ENCODE assay signal across 13 cellular contexts in the genomic region with DNA sequence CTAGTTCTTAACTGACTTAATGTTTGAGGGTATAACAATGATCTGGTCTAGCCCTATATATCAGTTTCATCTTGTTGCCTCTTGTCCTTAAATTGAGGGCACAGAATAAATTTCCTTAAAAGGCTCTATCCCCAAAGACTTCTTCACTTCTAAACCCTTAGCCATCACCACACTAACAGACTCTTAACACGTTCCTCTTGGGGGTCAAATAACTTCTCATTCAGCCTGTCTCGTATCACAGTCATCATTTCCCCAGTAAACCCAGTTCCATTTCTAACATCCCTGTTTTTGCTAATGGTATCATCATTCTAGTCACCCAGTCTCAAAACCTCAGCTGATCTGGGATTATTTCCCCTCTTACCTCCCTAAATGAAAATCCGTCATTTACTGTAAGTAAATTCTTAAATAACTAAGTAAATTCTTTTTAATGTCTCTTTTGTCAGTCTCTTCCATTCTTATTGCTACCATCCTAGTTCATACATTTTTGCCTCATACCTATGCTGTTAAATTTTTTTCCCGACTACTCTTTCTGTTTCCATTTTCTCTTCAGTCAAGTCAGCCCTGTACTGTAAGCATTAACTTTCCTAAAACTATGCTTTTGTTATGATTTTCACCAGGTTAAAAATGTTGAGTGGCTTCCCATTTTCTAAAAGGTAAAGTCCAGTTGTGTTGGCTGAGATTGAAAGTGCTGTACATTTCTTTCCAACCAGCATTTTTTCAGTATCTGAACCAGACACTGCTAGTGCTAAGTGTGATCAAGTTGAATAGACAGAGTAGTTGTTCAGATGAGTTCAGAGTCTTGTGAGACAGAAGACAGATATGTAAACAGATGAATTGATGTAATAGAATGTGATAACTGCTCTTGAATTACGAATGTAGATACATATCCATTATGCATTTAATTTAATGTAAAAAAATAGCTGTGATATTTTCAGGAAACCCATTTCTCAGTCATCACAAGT. TPM values are rescaled to one million over a fixed set of nuclear protein-coding genes. Genes with fewer than 3 reads are reported as not detected.
A peak's percentile ranks its signal among the peaks of the same experiment; 100 is the strongest.
DNase-seq lines count a peak whose midpoint lies in the region; ATAC-seq and TF ChIP-seq lines count a peak whose summit lies in the region.
"Had no signal": no experiment of that assay in that cellular context is flagged by ENCODE, and none has a peak within 500 bp of the region (broad histone marks: within the 10 kb centered on the region; RNA-seq: fewer than 3 reads in every experiment).

No MANE protein-coding gene starts in this region.

- ATAC-seq in activated CD4-positive, alpha-beta T cell treated with anti-CD3 and anti-CD28 coated beads for 36 hours, result peak; percentile 71
- ATAC-seq in HG03025 (IDR thresholded peaks at IDR 0.05; ENCODE audit: low FRiP score, unreplicated experiment), result peak; percentile 59
- peak; percentile 61 for ATAC-seq in stimulated activated memory B cell treated with anti-CD40 and anti-IgM and Interleukin-4, amounts not matched to agents 10 μg/mL and 1 μg/mL and 100 μg/mL, for 72 hours
- ATAC-seq: mucosa of descending colon had no signal

- POLR2A ChIA-PET in activated CD4-positive, alpha-beta T cell treated with anti-CD3 and anti-CD28 coated beads for 36 hours (lab: Charles Lee), result no interaction called here

- no peak for DNase-seq in activated CD4-positive, alpha-beta T cell treated with anti-CD3 and anti-CD28 coated beads for 36 hours
- DNase-seq in activated CD4-positive, alpha-beta T cell treated with anti-CD3 and anti-CD28 coated beads for 4 hours, result no peak
- DNase-seq in chondrocyte (ENCODE audit: low spot score) (no peak), DMS 273 (lab: John Stamatoyannopoulos, UW; ENCODE audit: unreplicated experiment) (no peak), GM13977 (ENCODE audit: low spot score) (no peak)
- DNase-seq in activated effector memory CD4-positive, alpha-beta T cell treated with anti-CD3 and anti-CD28 coated beads, Interleukin-2, amount 50 U/mL, for 16 hours, result no peak
- DNase-seq: 8988T; activated CD4-positive, alpha-beta T cell treated with anti-CD3 and anti-CD28 coated beads, Interleukin-2, amount 50 U/mL, for 1 hour; mucosa of descending colon; NCI-H1092; NCI-H774 had no signal

- intact Hi-C loops in activated CD4-positive, alpha-beta T cell treated with anti-CD3 and anti-CD28 coated beads for 36 hours (cut with DNase I, micrococcal nuclease), result no loop called here

- in situ Hi-C loops in GM13977 (cut with MboI; ENCODE audit: low pct_unique_long_range_greater_than_20kb, low sequenced_read_pairs, unreplicated experiment), result no loop called here

- H3K27ac Mint-ChIP-seq in activated CD4-positive, alpha-beta T cell treated with anti-CD3 and anti-CD28 coated beads for 36 hours, result no peak overlapping the region
- H3K27ac Mint-ChIP-seq in chondrocyte (ENCODE audit: unreplicated experiment), result peak overlapping the region; percentile 81
- peak overlapping the region; percentile 14 for H3K27ac Mint-ChIP-seq in stimulated activated memory B cell treated with anti-CD40 and anti-IgM and Interleukin-4, amounts not matched to agents 10 μg/mL and 1 μg/mL and 100 μg/mL, for 72 hours

- TF ChIP-seq CTCF in chondrocyte (IDR thresholded peaks at IDR 0.05) (no peak), GM13977 (IDR thresholded peaks at IDR 0.05; ENCODE audit: extremely low read depth, insufficient read depth, missing control alignments) (no peak)

- H3K4me1 Mint-ChIP-seq in activated CD4-positive, alpha-beta T cell treated with anti-CD3 and anti-CD28 coated beads for 36 hours, result peaks cover 10% of the 10 kb centered on the region
- peaks cover 82% of the 10 kb centered on the region for H3K4me1 Mint-ChIP-seq in chondrocyte (ENCODE audit: low read depth)
- H3K4me1 Mint-ChIP-seq in stimulated activated memory B cell treated with anti-CD40 and anti-IgM and Interleukin-4, amounts not matched to agents 10 μg/mL and 1 μg/mL and 100 μg/mL, for 72 hours, result peaks cover 24% of the 10 kb centered on the region

- no peaks in the 10 kb centered on the region for H3K36me3 Mint-ChIP-seq in activated CD4-positive, alpha-beta T cell treated with anti-CD3 and anti-CD28 coated beads for 36 hours (ENCODE audit: low read depth)
- peaks cover 2% of the 10 kb centered on the region for H3K36me3 Mint-ChIP-seq in chondrocyte (ENCODE audit: low read depth)
- no peaks in the 10 kb centered on the region for H3K36me3 Mint-ChIP-seq in stimulated activated memory B cell treated with anti-CD40 and anti-IgM and Interleukin-4, amounts not matched to agents 10 μg/mL and 1 μg/mL and 100 μg/mL, for 72 hours

- no peaks in the 10 kb centered on the region for H3K27me3 Mint-ChIP-seq in activated CD4-positive, alpha-beta T cell treated with anti-CD3 and anti-CD28 coated beads for 36 hours
- no peaks in the 10 kb centered on the region for H3K27me3 Mint-ChIP-seq in chondrocyte (ENCODE audit: low read depth)
- H3K27me3 Mint-ChIP-seq in stimulated activated memory B cell treated with anti-CD40 and anti-IgM and Interleukin-4, amounts not matched to agents 10 μg/mL and 1 μg/mL and 100 μg/mL, for 72 hours, result no peaks in the 10 kb centered on the region

- H3K9me3 Mint-ChIP-seq in activated CD4-positive, alpha-beta T cell treated with anti-CD3 and anti-CD28 coated beads for 36 hours (ENCODE audit: low read depth), result no peaks in the 10 kb centered on the region
- no peaks in the 10 kb centered on the region for H3K9me3 Mint-ChIP-seq in chondrocyte (ENCODE audit: low read depth)
- no peaks in the 10 kb centered on the region for H3K9me3 Mint-ChIP-seq in stimulated activated memory B cell treated with anti-CD40 and anti-IgM and Interleukin-4, amounts not matched to agents 10 μg/mL and 1 μg/mL and 100 μg/mL, for 72 hours

- CTCF ChIA-PET in activated CD4-positive, alpha-beta T cell treated with anti-CD3 and anti-CD28 coated beads for 36 hours (lab: Charles Lee), result interaction anchor here (0.8 kb wide), 1 partner anchor 9 kb away, joined by 3 read pairs; no protein-coding TSS in a partner anchor

- H3K4me3 Mint-ChIP-seq in activated CD4-positive, alpha-beta T cell treated with anti-CD3 and anti-CD28 coated beads for 36 hours, result no peak overlapping the region
- H3K4me3 Mint-ChIP-seq in chondrocyte (ENCODE audit: unreplicated experiment), result no peak overlapping the region
- H3K4me3 Mint-ChIP-seq in stimulated activated memory B cell treated with anti-CD40 and anti-IgM and Interleukin-4, amounts not matched to agents 10 μg/mL and 1 μg/mL and 100 μg/mL, for 72 hours, result no peak overlapping the region

RNA-seq across cellular contexts. Expression of gene CTTNBP2NL, which starts 6.9 kb away (rescaled TPM):
- 1 to 10 TPM; 2.9 to 3.3 TPM for total RNA-seq in activated CD4-positive, alpha-beta T cell treated with anti-CD3 and anti-CD28 coated beads for 36 hours
- 52.2 to 58.7 TPM (median 52.4 TPM) in 3 replicates for total RNA-seq in chondrocyte

Comparison
In these comparisons a context has a peak if more than half of its experiments do, and no peak if none do; other contexts are left out.
1. RNA of gene CTTNBP2NL, which starts 6.9 kb away (total RNA-seq): 52.2 to 58.7 TPM in chondrocyte; 2.9 to 3.3 TPM in activated CD4-positive, alpha-beta T cell treated with anti-CD3 and anti-CD28 coated beads for 36 hours; every median in the first group is over 10 times any median in the second.
2. Peak in every context shown above with its lines, with median percentiles within 50 percentile points of each other: ATAC-seq.